In the genomic region with DNA sequence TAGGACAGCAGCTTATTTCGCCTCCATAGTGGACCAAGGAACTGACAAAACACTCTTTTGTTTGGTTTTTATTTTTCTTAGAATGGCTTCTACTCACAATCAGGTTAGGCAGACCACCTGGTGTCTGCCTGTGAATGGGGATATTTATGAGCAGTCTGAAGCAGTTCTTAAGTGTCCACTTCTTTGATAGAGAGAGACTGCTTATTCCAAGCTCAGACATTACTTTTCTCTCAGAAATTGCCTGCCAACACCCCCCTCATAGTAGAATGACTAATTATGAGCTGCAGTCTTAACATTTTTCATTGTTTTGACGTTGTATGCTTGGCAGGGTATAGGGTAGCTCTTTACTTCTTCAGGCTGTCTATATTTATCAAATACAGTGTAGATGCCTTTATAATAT, we compare ENCODE assay signal across 1 cellular context.
TF ChIP-seq lines count a peak whose summit lies in the region.

No MANE protein-coding gene starts in this region.

TF ChIP-seq in IMR-90, 13 proteins besides CTCF, POLR2A, EP300 and RAD21 (continued from another document):
- no peak for TF ChIP-seq ELK1 (IDR thresholded peaks at IDR 0.05; ENCODE audit: borderline replicate concordance, low read depth, low read length)
- TF ChIP-seq, protein P1, sequence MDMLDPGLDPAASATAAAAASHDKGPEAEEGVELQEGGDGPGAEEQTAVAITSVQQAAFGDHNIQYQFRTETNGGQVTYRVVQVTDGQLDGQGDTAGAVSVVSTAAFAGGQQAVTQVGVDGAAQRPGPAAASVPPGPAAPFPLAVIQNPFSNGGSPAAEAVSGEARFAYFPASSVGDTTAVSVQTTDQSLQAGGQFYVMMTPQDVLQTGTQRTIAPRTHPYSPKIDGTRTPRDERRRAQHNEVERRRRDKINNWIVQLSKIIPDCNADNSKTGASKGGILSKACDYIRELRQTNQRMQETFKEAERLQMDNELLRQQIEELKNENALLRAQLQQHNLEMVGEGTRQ (IDR thresholded peaks at IDR 0.05; ENCODE audit: low read depth, low read length): no peak
- TF ChIP-seq MXI1 (IDR thresholded peaks at IDR 0.05; ENCODE audit: borderline replicate concordance, low read depth, low read length): no peak
